In the genomic region with DNA sequence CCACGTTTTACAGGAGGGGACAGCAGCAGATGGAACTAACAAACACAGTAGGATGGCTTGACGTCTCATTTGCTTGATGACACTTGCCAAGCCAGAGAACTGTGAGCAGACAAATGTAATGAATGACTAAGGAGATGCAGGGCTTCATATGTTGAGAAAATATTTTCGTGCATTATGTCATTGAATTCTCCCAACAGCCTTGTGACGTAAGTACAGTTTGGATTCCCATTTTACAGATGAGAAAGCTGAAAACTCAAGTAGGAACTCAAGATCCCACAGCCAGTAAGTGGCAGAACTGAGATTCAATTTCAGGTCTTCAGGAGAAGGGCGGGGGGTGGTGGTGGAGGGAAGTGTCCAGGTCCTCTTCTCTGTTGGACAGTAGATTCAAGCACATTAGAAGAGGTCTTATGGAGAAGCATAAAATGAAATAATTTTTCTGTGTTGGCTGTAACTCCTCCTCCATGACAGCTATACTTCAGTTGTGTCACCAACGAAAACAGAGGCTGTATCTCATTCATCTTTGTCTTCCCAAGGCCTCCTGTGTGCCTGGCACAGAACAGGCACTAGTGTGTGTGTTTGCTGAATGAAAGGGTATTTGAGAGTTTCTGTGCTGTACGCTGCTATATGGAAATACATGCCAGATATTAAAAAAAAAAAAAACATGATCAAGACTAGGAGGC, we compare ENCODE assay signal across 10 cellular contexts. TPM values are rescaled to one million over a fixed set of nuclear protein-coding genes. Genes with fewer than 3 reads are reported as not detected.
DNase-seq lines count a peak whose midpoint lies in the region; ATAC-seq and TF ChIP-seq lines count a peak whose summit lies in the region.
"Had no signal": no experiment of that assay in that cellular context is flagged by ENCODE, and none has a peak within 500 bp of the region (broad histone marks: within the 10 kb centered on the region; RNA-seq: fewer than 3 reads in every experiment).

No MANE protein-coding gene starts in this region.

- no peak for TF ChIP-seq POLR2A in heart left ventricle (IDR thresholded peaks at IDR 0.05)

- H3K36me3 ChIP-seq in heart left ventricle = no peaks in the 10 kb centered on the region
- no peaks in the 10 kb centered on the region for H3K36me3 ChIP-seq in effector memory CD4-positive, alpha-beta T cell (ENCODE audit: control insufficient read depth, insufficient read depth, low read length)

- DNase-seq in heart left ventricle (peak in 1 of 5 donors; percentile 9), left ventricle myocardium superior (no peak), T-helper 9 cell (no peak)
- DNase-seq in effector memory CD4-positive, alpha-beta T cell = no peak
- no peak for DNase-seq in naive thymus-derived CD8-positive, alpha-beta T cell
- DNase-seq: activated gamma-delta T cell, Calu3 had no signal

- 44 to 57% (median 51%) methylated on average over 7 of the region's 7 CpGs for WGBS in heart left ventricle, 4 donors

- H3K27ac Mint-ChIP-seq in naive thymus-derived CD8-positive, alpha-beta T cell = peak overlapping the region in 1 of 10 donors; percentile 4

- peaks cover 8 to 26% (median 19%) of the 10 kb centered on the region in 4 donors for H3K4me1 Mint-ChIP-seq in naive thymus-derived CD8-positive, alpha-beta T cell

- H3K9me3 ChIP-seq in heart left ventricle = no peaks in the 10 kb centered on the region
- no peaks in the 10 kb centered on the region for H3K9me3 ChIP-seq in effector memory CD4-positive, alpha-beta T cell (ENCODE audit: control insufficient read depth, low read length)

- POLR2A ChIA-PET in naive thymus-derived CD8-positive, alpha-beta T cell (lab: Charles Lee) = no interaction called here

- H3K4me3 ChIP-seq in heart left ventricle = peak overlapping the region in 10 of 12 donors; percentile 65 to 98 (median 89)
- H3K4me3 ChIP-seq in effector memory CD4-positive, alpha-beta T cell (ENCODE audit: insufficient read depth, low read depth, low read length, poor library complexity, severe bottlenecking) = no peak overlapping the region

- ATAC-seq in heart left ventricle (no peak), left ventricle myocardium superior (no peak), GM21367 (IDR thresholded peaks at IDR 0.05; ENCODE audit: unreplicated experiment) (no peak), HG03097 (IDR thresholded peaks at IDR 0.05; ENCODE audit: low FRiP score, unreplicated experiment) (no peak), GM19351 (IDR thresholded peaks at IDR 0.05; ENCODE audit: unreplicated experiment) (no peak)
- no peak for ATAC-seq in naive thymus-derived CD8-positive, alpha-beta T cell

- TF ChIP-seq CTCF in heart left ventricle (IDR thresholded peaks at IDR 0.05) = no peak

- peaks cover 0 to 6% (median 0%) of the 10 kb centered on the region in 9 donors for H3K27me3 ChIP-seq in heart left ventricle
- H3K27me3 ChIP-seq in effector memory CD4-positive, alpha-beta T cell (replicated peaks; ENCODE audit: control insufficient read depth, insufficient read depth, low read length, poor library complexity, severe bottlenecking) = no peaks in the 10 kb centered on the region

- peaks cover 1 to 67% (median 53%) of the 10 kb centered on the region in 12 donors for H3K4me1 ChIP-seq in heart left ventricle
- peaks cover 22% of the 10 kb centered on the region for H3K4me1 ChIP-seq in effector memory CD4-positive, alpha-beta T cell (ENCODE audit: control insufficient read depth, insufficient read depth, low read length, poor library complexity, severe bottlenecking)

- H3K9me3 Mint-ChIP-seq in naive thymus-derived CD8-positive, alpha-beta T cell = no peaks in the 10 kb centered on the region

- H3K27ac ChIP-seq in heart left ventricle = peak overlapping the region in 11 of 12 donors; percentile 38 to 96 (median 88)
- peak overlapping the region; percentile 24 for H3K27ac ChIP-seq in effector memory CD4-positive, alpha-beta T cell (ENCODE audit: insufficient read depth, low read length, poor library complexity, severe bottlenecking)

- peaks cover 0 to 35% (median 14%) of the 10 kb centered on the region in 5 donors for H3K27me3 Mint-ChIP-seq in naive thymus-derived CD8-positive, alpha-beta T cell

- peak overlapping the region in 9 of 10 donors; percentile 10 to 82 (median 58) for H3K4me3 Mint-ChIP-seq in naive thymus-derived CD8-positive, alpha-beta T cell

- no peaks in the 10 kb centered on the region for H3K36me3 Mint-ChIP-seq in naive thymus-derived CD8-positive, alpha-beta T cell

- intact Hi-C loops in heart left ventricle (cut with DNase I) (loop anchor here in 8 of 10 donors (2.0 to 5.0 kb wide), 4 partner anchors 19 to 51 kb away; no protein-coding TSS in a partner anchor), left ventricle myocardium superior (cut with micrococcal nuclease) (no loop called here)

RNA-seq across cellular contexts. Expression of gene VASH1, which starts 2.2 kb away (rescaled TPM):
- total RNA-seq in heart left ventricle (10 to 100 TPM in 6 of 9 donors, 1 to 10 TPM in 3; 7.8 to 30.8 (median 11.1) TPM), left ventricle myocardium superior (14.0 TPM)
- 10 to 100 TPM in 1 of 2 donors, 1 to 10 TPM in 1; 9.9 to 25.2 TPM for polyA plus RNA-seq in heart left ventricle
- 1 to 10 TPM; 3.6 to 4.8 TPM for total RNA-seq in naive thymus-derived CD8-positive, alpha-beta T cell
- 1 to 10 TPM in 1 of 3 donors, under 1 TPM in 2; 0.22 to 1.3 (median 0.35) TPM for polyA plus RNA-seq in naive thymus-derived CD8-positive, alpha-beta T cell

RNA-seq across cellular contexts. Expression of gene ANGEL1, which starts 49.2 kb away (rescaled TPM):
- 10 to 100 TPM in 8 of 9 donors, 1 to 10 TPM in 1; 9.3 to 16.3 (median 13.8) TPM for total RNA-seq in heart left ventricle
- polyA plus RNA-seq in heart left ventricle = 10 to 100 TPM in 1 of 2 donors, 1 to 10 TPM in 1; 9.5 to 10.7 TPM
- 11.2 TPM for total RNA-seq in left ventricle myocardium superior
- 10 to 100 TPM; 30.7 to 32.2 TPM for total RNA-seq in naive thymus-derived CD8-positive, alpha-beta T cell
- polyA plus RNA-seq in naive thymus-derived CD8-positive, alpha-beta T cell = 10 to 100 TPM; 26.7 to 27.6 (median 27.5) TPM
